18 cellular contexts compared by ENCODE assay signal in the genomic region with DNA sequence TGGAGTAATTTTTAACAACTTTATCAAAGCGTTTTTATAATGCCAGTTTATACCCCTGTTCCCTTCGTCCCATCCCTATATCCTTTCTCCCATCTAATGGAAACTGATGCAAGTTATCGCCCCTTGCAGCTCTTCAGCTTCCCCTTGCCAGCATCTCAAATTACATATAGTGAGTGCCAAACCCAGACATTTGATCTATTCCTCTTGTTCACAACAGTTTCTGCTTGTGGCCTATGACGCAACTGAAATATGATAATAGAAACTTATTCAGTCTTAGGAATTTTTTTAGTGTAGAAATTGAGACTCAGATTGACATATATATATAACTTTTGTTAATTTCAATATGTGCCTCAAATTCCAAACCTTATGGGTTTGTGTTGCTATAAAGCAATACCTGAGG.
DNase-seq lines count a peak whose midpoint lies in the region; ATAC-seq and TF ChIP-seq lines count a peak whose summit lies in the region.
"Had no signal": no experiment of that assay in that cellular context is flagged by ENCODE, and none has a peak within 500 bp of the region (broad histone marks: within the 10 kb centered on the region; RNA-seq: fewer than 3 reads in every experiment).

No MANE protein-coding gene starts in this region.

- no peaks in the 10 kb centered on the region for H3K9me3 Mint-ChIP-seq in activated naive CD8-positive, alpha-beta T cell treated with anti-CD3 and anti-CD28 coated beads for 36 hours
- H3K9me3 Mint-ChIP-seq: activated CD4-positive, alpha-beta memory T cell treated with anti-CD3 and anti-CD28 coated beads, Interleukin-2, amount 10 ng/mL, durations not matched to agents 7 days and 5 days had no signal

- DNase-seq in GM03348 (ENCODE audit: low spot score) (peak; percentile 13), NCI-H2107 (lab: John Stamatoyannopoulos, UW) (peak; percentile 11), astrocyte of the cerebellum (ENCODE audit: low read depth) (peak; percentile 63), iris pigment epithelial cell (ENCODE audit: low read depth) (peak; percentile 71), KG1 (lab: John Stamatoyannopoulos, UW) (no peak)
- DNase-seq in activated naive CD8-positive, alpha-beta T cell treated with anti-CD3 and anti-CD28 coated beads for 36 hours = no peak
- no peak for DNase-seq in activated naive CD4-positive, alpha-beta T cell treated with Interleukin-2 at 50 U/mL for 16 hours
- DNase-seq: activated CD4-positive, alpha-beta memory T cell treated with anti-CD3 and anti-CD28 coated beads, Interleukin-2, amount 10 ng/mL, durations not matched to agents 7 days and 5 days; adrenal gland; glutamatergic neuron; naive thymus-derived CD4-positive, alpha-beta T cell; NCI-H1930; spleen; T-cell had no signal

- no peaks in the 10 kb centered on the region for H3K4me1 Mint-ChIP-seq in activated naive CD8-positive, alpha-beta T cell treated with anti-CD3 and anti-CD28 coated beads for 36 hours
- H3K4me1 Mint-ChIP-seq: activated CD4-positive, alpha-beta memory T cell treated with anti-CD3 and anti-CD28 coated beads, Interleukin-2, amount 10 ng/mL, durations not matched to agents 7 days and 5 days; naive thymus-derived CD4-positive, alpha-beta T cell; T-cell had no signal

- H3K4me3 ChIP-seq in astrocyte of the cerebellum (ENCODE audit: low read depth, low read length) = no peak overlapping the region
- H3K4me3 ChIP-seq: adrenal gland, BLaER1, lung, spleen had no signal

- in situ Hi-C loops in astrocyte of the cerebellum (cut with HindIII; ENCODE audit: low sequenced_read_pairs) = no loop called here

- ATAC-seq in GM18873 (IDR thresholded peaks at IDR 0.05; ENCODE audit: low FRiP score, unreplicated experiment) = no peak
- ATAC-seq: naive thymus-derived CD4-positive, alpha-beta T cell; T-cell had no signal

- no peak overlapping the region for H3K27ac Mint-ChIP-seq in activated naive CD8-positive, alpha-beta T cell treated with anti-CD3 and anti-CD28 coated beads for 36 hours
- H3K27ac Mint-ChIP-seq: activated CD4-positive, alpha-beta memory T cell treated with anti-CD3 and anti-CD28 coated beads, Interleukin-2, amount 10 ng/mL, durations not matched to agents 7 days and 5 days; naive thymus-derived CD4-positive, alpha-beta T cell; progenitor cell of endocrine pancreas; T-cell had no signal

- no peaks in the 10 kb centered on the region for H3K36me3 Mint-ChIP-seq in activated naive CD8-positive, alpha-beta T cell treated with anti-CD3 and anti-CD28 coated beads for 36 hours
- H3K36me3 Mint-ChIP-seq: naive thymus-derived CD4-positive, alpha-beta T cell; T-cell had no signal

- H3K27me3 Mint-ChIP-seq in activated naive CD8-positive, alpha-beta T cell treated with anti-CD3 and anti-CD28 coated beads for 36 hours = no peaks in the 10 kb centered on the region
- H3K27me3 Mint-ChIP-seq: activated CD4-positive, alpha-beta memory T cell treated with anti-CD3 and anti-CD28 coated beads, Interleukin-2, amount 10 ng/mL, durations not matched to agents 7 days and 5 days; naive thymus-derived CD4-positive, alpha-beta T cell; progenitor cell of endocrine pancreas; T-cell had no signal

- no peak overlapping the region for H3K4me3 Mint-ChIP-seq in activated naive CD8-positive, alpha-beta T cell treated with anti-CD3 and anti-CD28 coated beads for 36 hours
- H3K4me3 Mint-ChIP-seq: activated CD4-positive, alpha-beta memory T cell treated with anti-CD3 and anti-CD28 coated beads, Interleukin-2, amount 10 ng/mL, durations not matched to agents 7 days and 5 days; naive thymus-derived CD4-positive, alpha-beta T cell; T-cell had no signal

- TF ChIP-seq CTCF in astrocyte of the cerebellum (IDR thresholded peaks at IDR 0.05; ENCODE audit: low read depth, low read length, missing control alignments) = no peak

Comparison
In these comparisons a context has a peak if more than half of its experiments do, and no peak if none do; other contexts are left out.
1. DNase-seq: peak in GM03348 (single experiment), NCI-H2107 (single experiment), astrocyte of the cerebellum (single experiment) and iris pigment epithelial cell (single experiment); none in activated naive CD8-positive, alpha-beta T cell treated with anti-CD3 and anti-CD28 coated beads for 36 hours (single experiment), KG1 (single experiment) and activated naive CD4-positive, alpha-beta T cell treated with Interleukin-2 at 50 U/mL for 16 hours (single experiment).